9 cellular contexts compared by ENCODE assay signal in the genomic region with DNA sequence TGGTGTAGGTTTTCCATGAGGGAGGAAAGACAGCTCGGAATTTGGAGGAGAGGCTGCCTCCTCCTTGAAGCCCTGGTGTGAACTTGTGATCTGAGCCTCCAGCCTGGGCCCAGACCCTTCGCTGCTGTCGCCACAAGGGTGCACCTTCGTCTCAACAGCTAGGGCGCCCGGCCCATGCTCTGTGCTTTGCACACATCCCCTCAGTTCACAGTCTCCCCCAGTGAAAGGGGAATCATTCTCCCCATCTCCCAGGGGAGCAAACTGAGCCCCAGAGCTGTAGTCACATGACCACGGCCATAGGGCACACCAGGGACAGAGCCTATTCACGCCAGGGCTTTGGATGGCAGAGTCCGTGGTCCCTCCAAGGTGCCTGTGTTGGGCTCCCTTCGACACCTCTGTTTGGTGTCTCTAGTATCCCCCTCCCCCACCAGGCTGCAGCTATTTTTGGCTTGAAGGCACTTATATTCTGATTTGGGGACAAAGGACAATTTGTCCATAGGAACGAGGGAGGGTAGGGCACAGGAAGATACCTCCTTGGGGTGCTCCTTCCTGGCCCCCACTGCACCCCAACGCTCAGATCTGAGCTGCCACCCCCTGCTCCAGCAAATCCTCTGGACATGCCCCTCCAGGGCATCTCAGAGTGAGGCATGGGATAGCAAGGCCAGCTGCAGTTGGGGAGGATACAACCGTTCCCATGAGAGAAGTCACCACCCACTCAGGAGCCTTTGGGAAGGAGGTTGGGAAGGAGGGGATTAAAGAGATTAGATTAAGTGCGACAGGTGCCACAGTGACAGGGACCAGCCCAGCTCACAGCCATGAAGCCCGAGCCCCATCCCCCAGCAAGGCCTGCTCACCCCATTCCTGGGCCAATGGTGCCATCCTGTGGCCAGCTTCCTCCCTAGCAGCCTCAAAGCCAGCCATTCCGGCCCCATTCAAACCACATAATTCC. TPM values are rescaled to one million over a fixed set of nuclear protein-coding genes. Genes with fewer than 3 reads are reported as not detected.
DNase-seq lines count a peak whose midpoint lies in the region; ATAC-seq, FAIRE-seq and TF ChIP-seq lines count a peak whose summit lies in the region.
"Had no signal": no experiment of that assay in that cellular context is flagged by ENCODE, and none has a peak within 500 bp of the region (broad histone marks: within the 10 kb centered on the region; RNA-seq: fewer than 3 reads in every experiment).

No MANE protein-coding gene starts in this region.

- intact Hi-C loops in CD14-positive monocyte (cut with micrococcal nuclease), result loop anchor here (5.0 to 10.0 kb wide), 3 partner anchors 913 to 1470 kb away; partner anchors contain the start of gene PTPRU (in 2 of the 2)

- TF ChIP-seq CTCF in CD14-positive monocyte (IDR thresholded peaks at IDR 0.05) (peak; percentile 84), HFF-Myc (IDR thresholded peaks at IDR 0.05; ENCODE audit: low read depth, low read length, missing control alignments) (peak; percentile 85), mesothelial cell of epicardium (IDR thresholded peaks at IDR 0.05; ENCODE audit: unreplicated experiment) (peak; percentile 71)

- ATAC-seq in HG03039 (IDR thresholded peaks at IDR 0.05; ENCODE audit: unreplicated experiment), result no peak

- H3K4me3 Mint-ChIP-seq in CD14-positive monocyte, result peak overlapping the region in 1 of 2 donors; percentile 36
- no peak overlapping the region for H3K4me3 Mint-ChIP-seq in mesothelial cell of epicardium

- DNase-seq in CD14-positive monocyte (ENCODE audit: low spot score) (peak; percentile 72), HFF-Myc (ENCODE audit: extremely low read depth, low read depth) (no peak), NCI-H748 treated with DMSO at 0.1 percent for 48 hours (lab: John Stamatoyannopoulos, UW) (peak; percentile 37), mesothelial cell of epicardium (ENCODE audit: low spot score in 2 of 2, unreplicated experiment in 2 of 2) (peak; percentile 66 to 86)
- peak; percentile 86 for DNase-seq in activated CD8-positive, alpha-beta memory T cell treated with anti-CD3 and anti-CD28 coated beads for 24 hours
- peak; percentile 20 to 31 for DNase-seq in stimulated activated CD8-positive, alpha-beta memory T cell treated with anti-CD3 and anti-CD28 coated beads, Interleukin-7, amount 100 ng/mL, for 4 hours (ENCODE audit: low read depth in 2 of 2)

- H3K27me3 Mint-ChIP-seq in CD14-positive monocyte (ENCODE audit: low read depth in 3 of 3) (peaks cover 13 to 21% (median 13%) of the 10 kb centered on the region in 3 donors), mesothelial cell of epicardium (ENCODE audit: low read depth) (peaks cover 30% of the 10 kb centered on the region)

- H3K36me3 Mint-ChIP-seq in CD14-positive monocyte (no peaks in the 10 kb centered on the region), mesothelial cell of epicardium (no peaks in the 10 kb centered on the region)

- H3K4me3 ChIP-seq in HFF-Myc (replicated peaks; ENCODE audit: low read depth, low read length), result no peak overlapping the region

- H3K27ac Mint-ChIP-seq in CD14-positive monocyte (no peak overlapping the region), mesothelial cell of epicardium (no peak overlapping the region)

- FAIRE-seq in endometrium (lab: Jason Lieb, UNC), result peak; percentile 88

- H3K9me3 Mint-ChIP-seq in CD14-positive monocyte, result no peaks in the 10 kb centered on the region
- H3K9me3 Mint-ChIP-seq in mesothelial cell of epicardium, result no peaks in the 10 kb centered on the region

- no peaks in the 10 kb centered on the region for H3K4me1 Mint-ChIP-seq in CD14-positive monocyte
- H3K4me1 Mint-ChIP-seq in mesothelial cell of epicardium, result no peaks in the 10 kb centered on the region

RNA-seq across cellular contexts. Expression of gene MATN1, which starts 15.7 kb away (rescaled TPM):
- not detected for polyA plus RNA-seq in CD14-positive monocyte
- 4.0 to 5.6 TPM (median 4.9 TPM) in 3 replicates for total RNA-seq in mesothelial cell of epicardium
- total RNA-seq: subcutaneous adipose tissue had no signal

RNA-seq across cellular contexts. Expression of gene LAPTM5, which starts 49.9 kb away (rescaled TPM):
- polyA plus RNA-seq in CD14-positive monocyte, result 1,000 to 10,000 TPM; 1,019 to 1,153 TPM
- total RNA-seq in mesothelial cell of epicardium, result 0.11 TPM in 1 of 3 replicates, not detected in the others
